30 cellular contexts compared by ENCODE assay signal in genomic region chr2:221460136-221460535, GRCh38.
"Had no signal": no experiment of that assay in that cellular context is flagged by ENCODE, and none has a peak within 500 bp of the region (broad histone marks: within the 10 kb centered on the region; RNA-seq: fewer than 3 reads in every experiment).

No MANE protein-coding gene starts in this region.

- ATAC-seq: naive thymus-derived CD4-positive, alpha-beta T cell; natural killer cell; right cardiac atrium; sciatic nerve; stimulated activated naive B cell treated with anti-CD40 and anti-IgM and Interleukin-4, amounts not matched to agents 10 μg/mL and 1 μg/mL and 100 μg/mL, for 72 hours had no signal

- H3K36me3 Mint-ChIP-seq: natural killer cell; stimulated activated naive B cell treated with anti-CD40 and anti-IgM and Interleukin-4, amounts not matched to agents 10 μg/mL and 1 μg/mL and 100 μg/mL, for 72 hours had no signal

- H3K9me3 ChIP-seq: ovary, psoas muscle, spleen, stomach, thoracic aorta, thyroid gland, tibial nerve, upper lobe of left lung, vagina had no signal

- H3K27me3 ChIP-seq: ovary, stomach, thyroid gland, tibial nerve, upper lobe of left lung, vagina had no signal

- DNase-seq: naive thymus-derived CD4-positive, alpha-beta T cell; natural killer cell; occipital lobe; ovary; posterior cingulate gyrus; psoas muscle; right cardiac atrium; spleen; stimulated activated CD4-positive, alpha-beta T cell treated with anti-CD3 and anti-CD28 coated beads, Interleukin-12 subunit alpha, Interleukin-12 subunit beta, amount 100 ng/mL, for 4 hours; stimulated activated CD4-positive, alpha-beta T cell treated with anti-CD3 and anti-CD28 coated beads, Interleukin-1b, Interleukin-23, amount 100 ng/mL, for 48 hours; stimulated activated CD4-positive, alpha-beta T cell treated with anti-CD3 and anti-CD28 coated beads, Interleukin-4, amount 100 ng/mL, for 1 hour; stimulated activated CD4-positive, alpha-beta T cell treated with anti-CD3 and anti-CD28 coated beads, Interleukin-4, amount 100 ng/mL, for 4 hours; stimulated activated CD8-positive, alpha-beta memory T cell treated with anti-CD3 and anti-CD28 coated beads, Interleukin-4, amount 100 ng/mL, for 48 hours; stimulated activated naive B cell treated with anti-CD40 and anti-IgM and Interleukin-4, amounts not matched to agents 10 μg/mL and 1 μg/mL and 100 μg/mL, for 72 hours; stimulated activated naive CD4-positive, alpha-beta T cell treated with Interleukin-2 at 50 U/mL for 16 hours; stomach; thyroid gland; trophoblast cell; upper lobe of left lung had no signal

- H3K4me1 Mint-ChIP-seq: nephron had no signal

- H3K4me1 ChIP-seq: parathyroid adenoma, psoas muscle, tibial nerve had no signal

- H3K4me3 Mint-ChIP-seq: naive thymus-derived CD4-positive, alpha-beta T cell; natural killer cell; nephron; stimulated activated naive B cell treated with anti-CD40 and anti-IgM and Interleukin-4, amounts not matched to agents 10 μg/mL and 1 μg/mL and 100 μg/mL, for 72 hours; stimulated activated naive CD8-positive, alpha-beta T cell treated with anti-CD3 and anti-CD28 coated beads, Interleukin-15, Interleukin-2, amounts not matched to agents 100 ng/mL and 50 ng/mL, for 24 hours had no signal

- H3K4me2 ChIP-seq: smooth muscle cell had no signal

- H2AFZ ChIP-seq: parathyroid adenoma had no signal

- H3K27ac ChIP-seq: ovary, parathyroid adenoma, psoas muscle, skin epidermis, spleen, stomach, thoracic aorta, thyroid gland, tibial nerve, upper lobe of left lung, vagina had no signal

- H3K36me3 ChIP-seq: ovary, thoracic aorta, thyroid gland, tibial nerve, upper lobe of left lung, vagina had no signal

- H3K4me3 ChIP-seq: ovary, psoas muscle, skin epidermis, smooth muscle cell, spleen, stomach, thoracic aorta, thyroid gland, tibial nerve, upper lobe of left lung, vagina had no signal

- H3K9ac ChIP-seq: parathyroid adenoma had no signal

- H3K27ac Mint-ChIP-seq: natural killer cell; nephron; progenitor cell of endocrine pancreas; stimulated activated naive B cell treated with anti-CD40 and anti-IgM and Interleukin-4, amounts not matched to agents 10 μg/mL and 1 μg/mL and 100 μg/mL, for 72 hours; stimulated activated naive CD8-positive, alpha-beta T cell treated with anti-CD3 and anti-CD28 coated beads, Interleukin-15, Interleukin-2, amounts not matched to agents 100 ng/mL and 50 ng/mL, for 24 hours had no signal

- FAIRE-seq: urothelium cell line had no signal

- H3K9me3 Mint-ChIP-seq: natural killer cell; nephron; stimulated activated naive B cell treated with anti-CD40 and anti-IgM and Interleukin-4, amounts not matched to agents 10 μg/mL and 1 μg/mL and 100 μg/mL, for 72 hours; stimulated activated naive CD8-positive, alpha-beta T cell treated with anti-CD3 and anti-CD28 coated beads, Interleukin-15, Interleukin-2, amounts not matched to agents 100 ng/mL and 50 ng/mL, for 24 hours had no signal

- H3K79me2 ChIP-seq: parathyroid adenoma had no signal
